In genomic region chr10:8063935-8064334, GRCh38 we compare ENCODE assay signal across 19 cellular contexts. TPM values are rescaled to one million over a fixed set of nuclear protein-coding genes. Genes with fewer than 3 reads are reported as not detected.
DNase-seq lines count a peak whose midpoint lies in the region; ATAC-seq, FAIRE-seq and TF ChIP-seq lines count a peak whose summit lies in the region.
"Had no signal": no experiment of that assay in that cellular context is flagged by ENCODE, and none has a peak within 500 bp of the region (broad histone marks: within the 10 kb centered on the region; RNA-seq: fewer than 3 reads in every experiment).

No MANE protein-coding gene starts in this region.

- no peak for TF ChIP-seq POLR2A in endothelial cell of umbilical vein (IDR thresholded peaks at IDR 0.05; ENCODE audit: low read depth, low read length)

- dilution Hi-C loops in endothelial cell of umbilical vein (cut with MboI; ENCODE audit: extremely low pct_ligation_motif_present, low sequenced_read_pairs) = no loop called here

- H2BK5ac ChIP-seq in neuronal stem cell (ENCODE audit: low read length) = no peak overlapping the region

- no peak for DNase-seq in T-helper 1 cell
- peak; percentile 63 for DNase-seq in endothelial cell of umbilical vein (ENCODE audit: low read depth, low spot score)
- DNase-seq in neuronal stem cell (ENCODE audit: low spot score) = no peak
- DNase-seq in SHP77 (lab: John Stamatoyannopoulos, UW) = no peak
- DNase-seq in NCI-H774 (lab: John Stamatoyannopoulos, UW) = no peak
- DNase-seq: 8988T; activated CD8-positive, alpha-beta memory T cell treated with anti-CD3 and anti-CD28 coated beads, Interleukin-2, amount 50 U/mL, for 4 hours; adrenal gland; kidney; mucosa of descending colon; NCI-H1436; NCI-H446 treated with DMSO at 0.1 percent for 48 hours had no signal

- no peaks in the 10 kb centered on the region for H3K79me1 ChIP-seq in neuronal stem cell (ENCODE audit: low read depth, low read length)

- H3K27ac Mint-ChIP-seq in T-helper 1 cell treated with Interleukin-12 subunit alpha and Interleukin-12 subunit beta and Interleukin-4 antibody, amounts not matched to agents 30 μg/mL and 1 μg/mL, for 36 hours = peak overlapping the region; percentile 56

- POLR2A ChIA-PET in endothelial cell of umbilical vein (lab: Charles Lee) = interaction anchor here (0.6 kb wide), 1 partner anchor 109 kb away, joined by 4 read pairs; no protein-coding TSS in a partner anchor

- CTCF ChIA-PET in endothelial cell of umbilical vein (lab: Charles Lee) = interaction anchor here (1.2 kb wide), 1 partner anchor 93 kb away, joined by 3 read pairs; no protein-coding TSS in a partner anchor

- H3K4ac ChIP-seq in neuronal stem cell (ENCODE audit: low read length) = no peak overlapping the region

- no peak for ATAC-seq in GM21367 (IDR thresholded peaks at IDR 0.05; ENCODE audit: unreplicated experiment)
- ATAC-seq: mucosa of descending colon had no signal

- BruUV-seq in endothelial cell of umbilical vein (replicated peaks; lab: Mats Ljungman, UMichigan) = no TSS peak

- peak overlapping the region; percentile 56 for H3K9ac ChIP-seq in endothelial cell of umbilical vein (replicated peaks; ENCODE audit: extremely low read depth, insufficient read depth, low read length)
- H3K9ac ChIP-seq in neuronal stem cell (ENCODE audit: low read depth, low read length, poor library complexity) = no peak overlapping the region

- H2BK12ac ChIP-seq in neuronal stem cell (ENCODE audit: low read length) = no peak overlapping the region

- TF ChIP-seq CTCF in endothelial cell of umbilical vein (IDR thresholded peaks at IDR 0.05; ENCODE audit: extremely low read depth in 1 of 2, insufficient read depth in 1 of 2, low read depth in 1 of 2, low read length in 2 of 2) = no peak

- intact Hi-C loops in endothelial cell of umbilical vein (cut with micrococcal nuclease) = no loop called here

- peak overlapping the region in 1 of 3 experiments; percentile 42 for H3K4me3 ChIP-seq in endothelial cell of umbilical vein (replicated peaks in 1 of 3; ENCODE audit: insufficient read depth in 1 of 3, low read depth in 1 of 3, low read length in 3 of 3)
- H3K4me3 ChIP-seq in neuronal stem cell (ENCODE audit: low read length in 2 of 2) = peak overlapping the region in 1 of 2 donors; percentile 61
- H3K4me3 ChIP-seq: adrenal gland, mucosa of descending colon had no signal

- H2BK15ac ChIP-seq in neuronal stem cell (ENCODE audit: low read length) = no peak overlapping the region

- H3K18ac ChIP-seq in neuronal stem cell (ENCODE audit: low read length) = peak overlapping the region; percentile 90

- peaks cover 87% of the 10 kb centered on the region for H3K36me3 Mint-ChIP-seq in T-helper 1 cell treated with Interleukin-12 subunit alpha and Interleukin-12 subunit beta and Interleukin-4 antibody, amounts not matched to agents 30 μg/mL and 1 μg/mL, for 36 hours (ENCODE audit: low read depth)

- H3K36me3 ChIP-seq in endothelial cell of umbilical vein (ENCODE audit: control insufficient read depth in 2 of 2, extremely low read depth in 1 of 2, insufficient read depth in 2 of 2, low read length in 2 of 2) (peaks cover 11 to 28% of the 10 kb centered on the region in 2 experiments), neuronal stem cell (replicated peaks in 1 of 2; ENCODE audit: control insufficient read depth in 2 of 2, insufficient read depth in 2 of 2, low read length in 2 of 2) (no peaks in the 10 kb centered on the region)

- no peak overlapping the region for H4K8ac ChIP-seq in neuronal stem cell (ENCODE audit: low read depth, low read length)

- peak overlapping the region; percentile 83 for H3K27ac ChIP-seq in endothelial cell of umbilical vein (ENCODE audit: insufficient read depth, low read depth, low read length)
- no peak overlapping the region for H3K27ac ChIP-seq in neuronal stem cell (replicated peaks; ENCODE audit: low read length)
- H3K27ac ChIP-seq: adrenal gland, C4-2B had no signal

- FAIRE-seq in endothelial cell of umbilical vein (lab: Jason Lieb, UNC) = peak; percentile 88
- FAIRE-seq: GM12892, kidney had no signal

- H3K27me3 ChIP-seq in endothelial cell of umbilical vein (ENCODE audit: control insufficient read depth in 2 of 2, insufficient read depth in 2 of 2, low read length in 2 of 2) (no peaks in the 10 kb centered on the region), neuronal stem cell (ENCODE audit: control insufficient read depth in 3 of 3, insufficient read depth in 3 of 3, low read depth in 1 of 3, low read length in 3 of 3) (peaks cover 0 to 89% (median 31%) of the 10 kb centered on the region in 3 experiments)
- H3K27me3 ChIP-seq: adrenal gland had no signal

- H3K4me1 ChIP-seq in endothelial cell of umbilical vein (ENCODE audit: control insufficient read depth, extremely low read depth, insufficient read depth, low read length) (peaks cover 76% of the 10 kb centered on the region), neuronal stem cell (ENCODE audit: control insufficient read depth in 2 of 2, insufficient read depth in 1 of 2, low read depth in 1 of 2, low read length in 2 of 2) (peaks cover 0 to 35% of the 10 kb centered on the region in 2 donors)

- no peak overlapping the region for H3K14ac ChIP-seq in neuronal stem cell (ENCODE audit: low read length)

- H3K4me1 Mint-ChIP-seq in T-helper 1 cell treated with Interleukin-12 subunit alpha and Interleukin-12 subunit beta and Interleukin-4 antibody, amounts not matched to agents 30 μg/mL and 1 μg/mL, for 36 hours (ENCODE audit: low read depth) = peaks cover 86% of the 10 kb centered on the region

- peak overlapping the region; percentile 62 for H3K4me3 Mint-ChIP-seq in T-helper 1 cell treated with Interleukin-12 subunit alpha and Interleukin-12 subunit beta and Interleukin-4 antibody, amounts not matched to agents 30 μg/mL and 1 μg/mL, for 36 hours

- no peak overlapping the region for H3K23ac ChIP-seq in neuronal stem cell (ENCODE audit: low read depth, low read length, poor library complexity)

- H3K27me3 Mint-ChIP-seq in T-helper 1 cell treated with Interleukin-12 subunit alpha and Interleukin-12 subunit beta and Interleukin-4 antibody, amounts not matched to agents 30 μg/mL and 1 μg/mL, for 36 hours (ENCODE audit: low read depth) = no peaks in the 10 kb centered on the region

- no peaks in the 10 kb centered on the region for H3K9me1 ChIP-seq in endothelial cell of umbilical vein (replicated peaks; ENCODE audit: control insufficient read depth, extremely low read depth, insufficient read depth, low read length)

- no CpG with 5 or more reads among the region's 13 CpGs for WGBS in neuronal stem cell (ENCODE audit: extremely low coverage in 2 of 2, insufficient read length in 2 of 2, insufficient replicate concordance in 1 of 2), 2 donors

- H3K79me2 ChIP-seq in endothelial cell of umbilical vein (ENCODE audit: control insufficient read depth, insufficient read depth, low read length) = peaks cover 73% of the 10 kb centered on the region

- H2AFZ ChIP-seq in endothelial cell of umbilical vein (ENCODE audit: low read depth, low read length) = peak overlapping the region; percentile 40
- H2AFZ ChIP-seq in neuronal stem cell (ENCODE audit: low read length) = no peak overlapping the region

- no peak overlapping the region for H4K91ac ChIP-seq in neuronal stem cell (ENCODE audit: low read depth, low read length, poor library complexity)

- H2BK120ac ChIP-seq in neuronal stem cell (ENCODE audit: low read depth, low read length) = no peak overlapping the region

- no peak overlapping the region for H2AK5ac ChIP-seq in neuronal stem cell (ENCODE audit: low read depth, low read length)

- H3K9me3 ChIP-seq in endothelial cell of umbilical vein (replicated peaks; ENCODE audit: control insufficient read depth, insufficient read depth, low read length) (no peaks in the 10 kb centered on the region), neuronal stem cell (replicated peaks in 1 of 2; ENCODE audit: control insufficient read depth in 2 of 2, insufficient read depth in 1 of 2, low read depth in 1 of 2, low read length in 2 of 2) (no peaks in the 10 kb centered on the region)
- H3K9me3 ChIP-seq: adrenal gland, mucosa of descending colon had no signal

- no peaks in the 10 kb centered on the region for H3K9me3 Mint-ChIP-seq in T-helper 1 cell treated with Interleukin-12 subunit alpha and Interleukin-12 subunit beta and Interleukin-4 antibody, amounts not matched to agents 30 μg/mL and 1 μg/mL, for 36 hours

- H3K4me2 ChIP-seq in endothelial cell of umbilical vein (ENCODE audit: insufficient read depth, low read length) = peak overlapping the region; percentile 89
- H3K4me2 ChIP-seq in neuronal stem cell (ENCODE audit: insufficient read depth, low read length, poor library complexity, severe bottlenecking) = peak overlapping the region; percentile 47

- H4K20me1 ChIP-seq in endothelial cell of umbilical vein (replicated peaks; ENCODE audit: control insufficient read depth, extremely low read depth, insufficient read depth, low read length) = no peaks in the 10 kb centered on the region

TF ChIP-seq in PFSK-1, 5 proteins besides CTCF, POLR2A, EP300 and RAD21:
- TF ChIP-seq SIN3A (IDR thresholded peaks at IDR 0.05; ENCODE audit: borderline replicate concordance, insufficient read depth, low read length) (no peak), FOXP2 (optimal IDR thresholded peaks at IDR 0.05; ENCODE audit: borderline replicate concordance, extremely low read depth, extremely low read length, insufficient read depth) (no peak), POLR2AphosphoS5 (IDR thresholded peaks at IDR 0.05; ENCODE audit: low read depth, low read length) (0 out of 2 replicates have a peak, but pooled peaks have one; percentile 6)

TF ChIP-seq in endothelial cell of umbilical vein, 7 proteins besides CTCF, POLR2A, EP300 and RAD21:
- TF ChIP-seq EZH2 (IDR thresholded peaks at IDR 0.05; ENCODE audit: borderline replicate concordance, low read depth, low read length, severe bottlenecking) (no peak), MYC (IDR thresholded peaks at IDR 0.05; ENCODE audit: low read depth, low read length) (no peak), FOS (IDR thresholded peaks at IDR 0.05; ENCODE audit: borderline replicate concordance, insufficient read depth, low read length) (peak; percentile 17), GATA2 (IDR thresholded peaks at IDR 0.05; ENCODE audit: insufficient read depth, insufficient read length, low read depth, low read length) (peak; percentile 52)

RNA-seq across cellular contexts. Expression of gene GATA3, which starts 9.4 kb away (rescaled TPM):
- polyA plus RNA-seq in PFSK-1 (2012; ENCODE audit: insufficient read length, low read depth) = 98.4 TPM
- total RNA-seq in endothelial cell of umbilical vein = 30.9 and 33.0 TPM in 2 replicates
- polyA plus RNA-seq in endothelial cell of umbilical vein = 7.2 and 9.3 TPM in 2 replicates
- polyA plus RNA-seq in endothelial cell of umbilical vein (2011; cell fraction: cytosol; rRNA removed) = 6.7 and 7.0 TPM in 2 replicates
- polyA plus RNA-seq in endothelial cell of umbilical vein (2011; cell fraction: nucleus; rRNA removed) = 13.5 and 14.3 TPM in 2 replicates
- polyA plus RNA-seq in endothelial cell of umbilical vein (2012) = 16.6 and 19.7 TPM in 2 replicates
- 2.5 TPM in 2 replicates for polyA minus RNA-seq in endothelial cell of umbilical vein
- polyA minus RNA-seq in endothelial cell of umbilical vein (2011; cell fraction: cytosol; rRNA and poly(A)+ RNA removed) = not detected
- polyA minus RNA-seq in endothelial cell of umbilical vein (2011; cell fraction: nucleus; rRNA and poly(A)+ RNA removed) = 5.0 and 8.9 TPM in 2 replicates
- 0.33 TPM for polyA plus RNA-seq in neuronal stem cell (2013, experiment 1 of 2)
- polyA plus RNA-seq in neuronal stem cell (2013, experiment 2 of 2) = 0.40 TPM
- total RNA-seq: LHCN-M2, SK-MEL-5 had no signal
